Comparison of ENCODE assay signal across 9 cellular contexts in genomic region chr2:70992945-70993688, GRCh38. TPM values are rescaled to one million over a fixed set of nuclear protein-coding genes. Genes with fewer than 3 reads are reported as not detected.
DNase-seq lines count a peak whose midpoint lies in the region; ATAC-seq and TF ChIP-seq lines count a peak whose summit lies in the region.
"Had no signal": no experiment of that assay in that cellular context is flagged by ENCODE, and none has a peak within 500 bp of the region (broad histone marks: within the 10 kb centered on the region; RNA-seq: fewer than 3 reads in every experiment).

No MANE protein-coding gene starts in this region.

- H3K27ac ChIP-seq in brain microvascular endothelial cell: no peak overlapping the region

- peak overlapping the region; percentile 97 for H3K4me3 ChIP-seq in Jurkat, Clone E6-1 (ENCODE audit: low read length)
- peak overlapping the region; percentile 82 for H3K4me3 ChIP-seq in brain microvascular endothelial cell (ENCODE audit: low read depth, low read length)

- in situ Hi-C loops in brain microvascular endothelial cell (cut with HindIII; ENCODE audit: low pct_ligation_motif_present, low sequenced_read_pairs): no loop called here

- DNase-seq in CD14-positive monocyte (ENCODE audit: low spot score): no peak
- DNase-seq in Jurkat, Clone E6-1 (ENCODE audit: low read depth, low spot score): peak; percentile 30
- no peak for DNase-seq in brain microvascular endothelial cell
- DNase-seq in naive thymus-derived CD8-positive, alpha-beta T cell: no peak
- no peak for DNase-seq in SK-N-DZ (ENCODE audit: low spot score)
- no peak for DNase-seq in islet precursor cell
- DNase-seq: NCI-H69 had no signal

- peaks cover 39 to 47% of the 10 kb centered on the region in 2 donors for H3K36me3 Mint-ChIP-seq in CD14-positive monocyte
- H3K36me3 Mint-ChIP-seq in naive thymus-derived CD8-positive, alpha-beta T cell: peaks cover 0 to 46% (median 6%) of the 10 kb centered on the region in 3 donors

- intact Hi-C loops in CD14-positive monocyte (cut with micrococcal nuclease): no loop called here

- peaks cover 29% of the 10 kb centered on the region for H3K4me1 Mint-ChIP-seq in CD14-positive monocyte
- H3K4me1 Mint-ChIP-seq in naive thymus-derived CD8-positive, alpha-beta T cell: peaks cover 20 to 37% (median 36%) of the 10 kb centered on the region in 4 donors

- ATAC-seq in naive thymus-derived CD8-positive, alpha-beta T cell: no peak
- no peak for ATAC-seq in HG02973 (IDR thresholded peaks at IDR 0.05; ENCODE audit: unreplicated experiment)
- no peak for ATAC-seq in HG02588 (IDR thresholded peaks at IDR 0.05; ENCODE audit: unreplicated experiment)

- peaks cover 0 to 2% (median 0%) of the 10 kb centered on the region in 3 donors for H3K27me3 Mint-ChIP-seq in CD14-positive monocyte (ENCODE audit: low read depth in 3 of 3)
- H3K27me3 Mint-ChIP-seq in naive thymus-derived CD8-positive, alpha-beta T cell: no peaks in the 10 kb centered on the region

- peaks cover 13% of the 10 kb centered on the region for H3K36me3 ChIP-seq in brain microvascular endothelial cell (replicated peaks)

- peak overlapping the region; percentile 94 to 100 for H3K4me3 Mint-ChIP-seq in CD14-positive monocyte
- H3K4me3 Mint-ChIP-seq in naive thymus-derived CD8-positive, alpha-beta T cell: peak overlapping the region; percentile 87 to 98 (median 96)

- H3K27ac Mint-ChIP-seq in CD14-positive monocyte: peak overlapping the region in 4 of 7 donors; percentile 60 to 92 (median 90)
- peak overlapping the region; percentile 83 to 98 (median 94) for H3K27ac Mint-ChIP-seq in naive thymus-derived CD8-positive, alpha-beta T cell

- H3K27me3 ChIP-seq in brain microvascular endothelial cell (replicated peaks): no peaks in the 10 kb centered on the region

- H3K9me3 Mint-ChIP-seq in CD14-positive monocyte: no peaks in the 10 kb centered on the region
- no peaks in the 10 kb centered on the region for H3K9me3 Mint-ChIP-seq in naive thymus-derived CD8-positive, alpha-beta T cell

- no peak for TF ChIP-seq CTCF in CD14-positive monocyte (IDR thresholded peaks at IDR 0.05)
- no peak for TF ChIP-seq CTCF in brain microvascular endothelial cell (IDR thresholded peaks at IDR 0.05; ENCODE audit: low read depth, low read length, missing control alignments)

- POLR2A ChIA-PET in naive thymus-derived CD8-positive, alpha-beta T cell (lab: Charles Lee): interaction anchor here (1.2 to 1.7 kb wide), 3 partner anchors 9 to 75 kb away, joined by 4 to 6 read pairs (median 4); partner anchors contain the start of gene NAGK

RNA-seq across cellular contexts. Expression of gene TEX261, which starts 1.6 kb away (rescaled TPM):
- 10 to 100 TPM; 20.1 to 32.2 TPM for polyA plus RNA-seq in CD14-positive monocyte
- 52.0 TPM for polyA plus RNA-seq in Jurkat, Clone E6-1 (2012; ENCODE audit: insufficient read depth, insufficient read length)
- 10 to 100 TPM; 58.1 to 63.1 TPM for total RNA-seq in naive thymus-derived CD8-positive, alpha-beta T cell
- 10 to 100 TPM; 33.7 to 40.6 (median 39.9) TPM for polyA plus RNA-seq in naive thymus-derived CD8-positive, alpha-beta T cell
- 43.3 and 47.7 TPM in 2 replicates for polyA plus RNA-seq in SK-N-DZ (2014; cell fraction: cytosol; rRNA removed)
- polyA plus RNA-seq in SK-N-DZ (2014; cell fraction: nucleus; rRNA removed): 41.8 and 78.2 TPM in 2 replicates

RNA-seq across cellular contexts. Expression of gene ANKRD53, which starts 14.7 kb away (rescaled TPM):
- polyA plus RNA-seq in CD14-positive monocyte: not detected
- not detected for polyA plus RNA-seq in Jurkat, Clone E6-1 (2012; ENCODE audit: insufficient read depth, insufficient read length)
- total RNA-seq in naive thymus-derived CD8-positive, alpha-beta T cell: 1 to 10 TPM; 1.3 to 1.6 TPM
- polyA plus RNA-seq in naive thymus-derived CD8-positive, alpha-beta T cell: not detected
- polyA plus RNA-seq in SK-N-DZ (2014; cell fraction: cytosol; rRNA removed): 0.15 TPM in 1 of 2 replicates, not detected in the other
- polyA plus RNA-seq in SK-N-DZ (2014; cell fraction: nucleus; rRNA removed): 0.14 and 0.18 TPM in 2 replicates

RNA-seq across cellular contexts. Expression of gene ATP6V1B1, which starts 57.4 kb away (rescaled TPM):
- polyA plus RNA-seq in CD14-positive monocyte: not detected
- not detected for polyA plus RNA-seq in Jurkat, Clone E6-1 (2012; ENCODE audit: insufficient read depth, insufficient read length)
- total RNA-seq in naive thymus-derived CD8-positive, alpha-beta T cell: not detected
- not detected for polyA plus RNA-seq in naive thymus-derived CD8-positive, alpha-beta T cell
- 1.7 and 1.8 TPM in 2 replicates for polyA plus RNA-seq in SK-N-DZ (2014; cell fraction: cytosol; rRNA removed)
- polyA plus RNA-seq in SK-N-DZ (2014; cell fraction: nucleus; rRNA removed): 18.6 and 32.4 TPM in 2 replicates
